Comparison of ENCODE assay signal across 11 cellular contexts in the genomic region with DNA sequence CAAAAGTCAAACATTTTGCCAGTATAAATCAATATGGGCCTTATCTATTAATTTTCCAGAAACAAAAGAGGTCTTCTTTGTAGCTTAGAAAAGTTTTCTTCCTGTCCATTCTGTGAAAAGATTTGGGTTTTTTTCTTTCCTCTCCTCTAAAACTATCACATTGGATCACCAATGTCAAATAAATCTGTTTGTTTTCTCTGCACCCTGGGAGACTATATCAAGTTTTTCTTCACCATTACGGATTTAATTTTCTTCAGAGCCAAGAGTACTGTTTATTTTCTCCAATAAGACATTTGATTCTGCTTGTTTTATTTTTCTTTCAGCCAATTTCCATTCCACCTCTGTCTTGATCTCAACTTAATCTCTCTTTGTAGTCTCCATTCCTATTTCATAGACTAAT. TPM values are rescaled to one million over a fixed set of nuclear protein-coding genes. Genes with fewer than 3 reads are reported as not detected.
DNase-seq lines count a peak whose midpoint lies in the region; ATAC-seq and TF ChIP-seq lines count a peak whose summit lies in the region.
"Had no signal": no experiment of that assay in that cellular context is flagged by ENCODE, and none has a peak within 500 bp of the region (broad histone marks: within the 10 kb centered on the region; RNA-seq: fewer than 3 reads in every experiment).

No MANE protein-coding gene starts in this region.

- peak overlapping the region; percentile 89 to 98 for H3K4me3 Mint-ChIP-seq in H9
- peak overlapping the region; percentile 28 for H3K4me3 Mint-ChIP-seq in activated T-helper 2 cell treated with anti-CD3 and anti-CD28 coated beads, Interferon-gamma antibody, Interleukin-2, Interleukin-4, amounts not matched to agents 10 μg/mL and 5 μg/mL and 100 μg/mL, durations not matched to agents 14 hours and 24 hours and 36 hours (ENCODE audit: low read depth)

- H2BK20ac ChIP-seq in H9 (ENCODE audit: low read depth, low read length, poor library complexity, severe bottlenecking) = no peak overlapping the region

- H3K23me2 ChIP-seq in H9 (ENCODE audit: insufficient read length, low read depth, low read length, poor library complexity, severe bottlenecking) = peaks cover 14% of the 10 kb centered on the region

- H3K4me1 ChIP-seq in H9 (ENCODE audit: insufficient read depth, low read length) (no peaks in the 10 kb centered on the region), hepatocyte (ENCODE audit: insufficient read depth) (peaks cover 9% of the 10 kb centered on the region), trophoblast cell (ENCODE audit: control insufficient read depth in 1 of 2, insufficient read depth in 2 of 2, low read length in 2 of 2) (peaks cover 2 to 4% of the 10 kb centered on the region in 2 experiments)

- TF ChIP-seq CTCF in H9 (conservative IDR thresholded peaks at IDR 0.05) = no peak
- no peak for TF ChIP-seq CTCF in hepatocyte (IDR thresholded peaks at IDR 0.05; ENCODE audit: poor library complexity)

- H3K27ac Mint-ChIP-seq in H9 = no peak overlapping the region; a peak in 2 of 7 replicates
- H3K27ac Mint-ChIP-seq in activated T-helper 2 cell treated with anti-CD3 and anti-CD28 coated beads, Interferon-gamma antibody, Interleukin-2, Interleukin-4, amounts not matched to agents 10 μg/mL and 5 μg/mL and 100 μg/mL, durations not matched to agents 14 hours and 24 hours and 36 hours = no peak overlapping the region
- H3K27ac Mint-ChIP-seq: activated naive CD4-positive, alpha-beta T cell treated with anti-CD3 and anti-CD28 coated beads, Interleukin-2, amount 50 U/mL, for 72 hours had no signal

- H3K4ac ChIP-seq in H9 (ENCODE audit: low read depth, low read length) = no peak overlapping the region
- no peak overlapping the region for H3K4ac ChIP-seq in trophoblast cell (ENCODE audit: low read depth, low read length)

- H3K79me2 ChIP-seq in H9 (ENCODE audit: insufficient read depth, low read length) = no peaks in the 10 kb centered on the region
- H3K79me2 ChIP-seq in hepatocyte = peaks cover 40% of the 10 kb centered on the region
- H3K79me2 ChIP-seq in trophoblast cell (ENCODE audit: control insufficient read depth, insufficient read depth, low read length, poor library complexity) = peaks cover 7% of the 10 kb centered on the region

- H2BK12ac ChIP-seq in H9 (ENCODE audit: insufficient read length, low read depth, low read length) (no peak overlapping the region), trophoblast cell (ENCODE audit: low read length) (no peak overlapping the region)

- no peak overlapping the region for H4K12ac ChIP-seq in trophoblast cell (ENCODE audit: low read depth, low read length)

- H3K27me3 ChIP-seq in H9 (ENCODE audit: insufficient read depth, low read length) = no peaks in the 10 kb centered on the region
- no peaks in the 10 kb centered on the region for H3K27me3 ChIP-seq in hepatocyte
- H3K27me3 ChIP-seq in trophoblast cell (ENCODE audit: insufficient read depth, low read length) = no peaks in the 10 kb centered on the region

- H3K23ac ChIP-seq in H9 (ENCODE audit: insufficient read length, low read depth, low read length) (no peak overlapping the region), trophoblast cell (ENCODE audit: low read length) (no peak overlapping the region)

- H2AFZ ChIP-seq in H9 (ENCODE audit: low read length) (no peak overlapping the region), hepatocyte (peak overlapping the region; percentile 93), trophoblast cell (ENCODE audit: insufficient read depth, low read length, poor library complexity) (no peak overlapping the region)

- no peak overlapping the region for H3K14ac ChIP-seq in H9 (ENCODE audit: insufficient read depth, low read length)
- no peak overlapping the region for H3K14ac ChIP-seq in trophoblast cell (ENCODE audit: low read length)

- H3K4me1 Mint-ChIP-seq in H9 = peaks cover 30 to 36% of the 10 kb centered on the region in 2 experiments
- H3K4me1 Mint-ChIP-seq in activated T-helper 2 cell treated with anti-CD3 and anti-CD28 coated beads, Interferon-gamma antibody, Interleukin-2, Interleukin-4, amounts not matched to agents 10 μg/mL and 5 μg/mL and 100 μg/mL, durations not matched to agents 14 hours and 24 hours and 36 hours (ENCODE audit: low read depth) = peaks cover 8% of the 10 kb centered on the region

- no peak overlapping the region for H4K91ac ChIP-seq in H9 (ENCODE audit: insufficient read length, low read depth, low read length)
- H4K91ac ChIP-seq in trophoblast cell (ENCODE audit: low read depth, low read length) = no peak overlapping the region

- no peaks in the 10 kb centered on the region; a peak in 1 of 5 replicates for H3K9me3 Mint-ChIP-seq in H9
- H3K9me3 Mint-ChIP-seq in activated T-helper 2 cell treated with anti-CD3 and anti-CD28 coated beads, Interferon-gamma antibody, Interleukin-2, Interleukin-4, amounts not matched to agents 10 μg/mL and 5 μg/mL and 100 μg/mL, durations not matched to agents 14 hours and 24 hours and 36 hours = no peaks in the 10 kb centered on the region
- H3K9me3 Mint-ChIP-seq: activated naive CD4-positive, alpha-beta T cell treated with anti-CD3 and anti-CD28 coated beads, Interleukin-2, amount 50 U/mL, for 72 hours had no signal

- intact Hi-C loops in activated T-helper 2 cell treated with anti-CD3 and anti-CD28 coated beads, Interferon-gamma antibody, Interleukin-2, Interleukin-4, amounts not matched to agents 10 μg/mL and 5 μg/mL and 100 μg/mL, durations not matched to agents 14 hours and 24 hours and 36 hours (cut with micrococcal nuclease) = no loop called here

- no peak for DNase-seq in H9
- DNase-seq in activated T-helper 2 cell treated with anti-CD3 and anti-CD28 coated beads, Interferon-gamma antibody, Interleukin-2, Interleukin-4, amounts not matched to agents 10 μg/mL and 5 μg/mL and 100 μg/mL, durations not matched to agents 14 hours and 24 hours and 36 hours (ENCODE audit: low spot score) = no peak
- DNase-seq in hepatocyte (ENCODE audit: low spot score) = no peak
- no peak for DNase-seq in trophoblast cell
- DNase-seq in AG08395 (ENCODE audit: low spot score) = no peak
- no peak for DNase-seq in germinal center (ENCODE audit: low spot score)
- DNase-seq: activated CD4-positive, alpha-beta T cell treated with anti-CD3 and anti-CD28 coated beads, Interleukin-2, amount 50 U/mL, for 4 hours; NCI-H1417 treated with DMSO at 0.1 percent for 48 hours; NCI-H69 had no signal

- H3K27ac ChIP-seq in H9 (ENCODE audit: insufficient read length, low read depth, low read length) (no peak overlapping the region), hepatocyte (peak overlapping the region; percentile 97), trophoblast cell (ENCODE audit: low read depth, low read length) (peak overlapping the region; percentile 46)

- peak overlapping the region; percentile 67 for H3K4me2 ChIP-seq in H9 (ENCODE audit: insufficient read depth, insufficient read length, low read length)
- H3K4me2 ChIP-seq in hepatocyte = peak overlapping the region; percentile 94
- H3K4me2 ChIP-seq in trophoblast cell (ENCODE audit: low read length) = peak overlapping the region; percentile 97

- H4K20me1 ChIP-seq in H9 (ENCODE audit: control insufficient read depth, insufficient read depth, insufficient read length) (no peaks in the 10 kb centered on the region), hepatocyte (ENCODE audit: insufficient read depth, poor library complexity, severe bottlenecking) (no peaks in the 10 kb centered on the region)

- H3K36me3 Mint-ChIP-seq in H9 (ENCODE audit: insufficient read depth in 1 of 3, low read depth in 3 of 3) = peaks cover 0 to 2% (median 0%) of the 10 kb centered on the region in 3 experiments; a peak in 2 of 7 replicates
- H3K36me3 Mint-ChIP-seq in activated T-helper 2 cell treated with anti-CD3 and anti-CD28 coated beads, Interferon-gamma antibody, Interleukin-2, Interleukin-4, amounts not matched to agents 10 μg/mL and 5 μg/mL and 100 μg/mL, durations not matched to agents 14 hours and 24 hours and 36 hours (ENCODE audit: low read depth) = no peaks in the 10 kb centered on the region
- H3K36me3 Mint-ChIP-seq: activated naive CD4-positive, alpha-beta T cell treated with anti-CD3 and anti-CD28 coated beads, Interleukin-2, amount 50 U/mL, for 72 hours had no signal

- H3K79me1 ChIP-seq in H9 (ENCODE audit: insufficient read depth, low read depth, low read length, poor library complexity, severe bottlenecking) = no peaks in the 10 kb centered on the region
- H3K79me1 ChIP-seq in trophoblast cell (ENCODE audit: low read length) = peaks cover 16% of the 10 kb centered on the region

- H2BK5ac ChIP-seq in H9 (ENCODE audit: insufficient read length, low read length) (no peak overlapping the region), trophoblast cell (ENCODE audit: low read depth, low read length, poor library complexity) (no peak overlapping the region)

- no peak overlapping the region for H3T11ph ChIP-seq in H9 (ENCODE audit: low read length)

- no peak overlapping the region for H2BK15ac ChIP-seq in H9 (ENCODE audit: low read depth, low read length)

- H3K9me2 ChIP-seq in hepatocyte (replicated peaks; ENCODE audit: insufficient read depth) = no peaks in the 10 kb centered on the region

- no CpG with 5 or more reads among the region's 1 CpG for WGBS in H9 (ENCODE audit: extremely low coverage, insufficient read length, low lambda C conversion rate)
- WGBS in hepatocyte (ENCODE audit: low lambda C conversion rate, missing lambda C conversion rate) = 9% methylated on average over 1 of the region's 1 CpG
- no CpG with 5 or more reads among the region's 1 CpG for WGBS in trophoblast cell (ENCODE audit: extremely low coverage, insufficient coverage, insufficient read length)

- no peak overlapping the region for H3K18ac ChIP-seq in H9 (ENCODE audit: insufficient read length, low read depth, low read length)
- H3K18ac ChIP-seq in trophoblast cell (ENCODE audit: low read length) = no peak overlapping the region

- peaks cover 13% of the 10 kb centered on the region for H3K27me3 Mint-ChIP-seq in H9 (ENCODE audit: low read depth)
- H3K27me3 Mint-ChIP-seq in activated T-helper 2 cell treated with anti-CD3 and anti-CD28 coated beads, Interferon-gamma antibody, Interleukin-2, Interleukin-4, amounts not matched to agents 10 μg/mL and 5 μg/mL and 100 μg/mL, durations not matched to agents 14 hours and 24 hours and 36 hours (ENCODE audit: low read depth) = peaks cover 43% of the 10 kb centered on the region

- peak overlapping the region; percentile 69 for H3K9ac ChIP-seq in H9 (ENCODE audit: extremely low read depth, insufficient read length, low read length)
- H3K9ac ChIP-seq in trophoblast cell (ENCODE audit: low read length) = no peak overlapping the region

- H2BK120ac ChIP-seq in H9 (ENCODE audit: low read depth, low read length, poor library complexity, severe bottlenecking) (no peak overlapping the region), trophoblast cell (ENCODE audit: insufficient read depth, low read length, poor library complexity) (no peak overlapping the region)

- no peak overlapping the region for H3K56ac ChIP-seq in H9 (ENCODE audit: insufficient read length, low read depth, low read length)

- H3K9me3 ChIP-seq in H9 (ENCODE audit: control insufficient read depth, low read depth, low read length) (no peaks in the 10 kb centered on the region), hepatocyte (ENCODE audit: low read depth) (no peaks in the 10 kb centered on the region), trophoblast cell (ENCODE audit: insufficient read depth, low read depth, low read length) (no peaks in the 10 kb centered on the region)

- no peak for ATAC-seq in HG02798 (IDR thresholded peaks at IDR 0.05; ENCODE audit: poor library complexity, unreplicated experiment)
- ATAC-seq: activated naive CD4-positive, alpha-beta T cell treated with anti-CD3 and anti-CD28 coated beads, Interleukin-2, amount 50 U/mL, for 72 hours had no signal

- no peaks in the 10 kb centered on the region for H3K36me3 ChIP-seq in hepatocyte (replicated peaks; ENCODE audit: insufficient read depth, low read depth)
- H3K36me3 ChIP-seq in trophoblast cell (ENCODE audit: control insufficient read depth in 1 of 2, insufficient read depth in 2 of 2, low read length in 2 of 2) = peaks cover 0 to under 1% of the 10 kb centered on the region in 2 experiments

- H4K5ac ChIP-seq in H9 (ENCODE audit: insufficient read length, low read depth, low read length) = no peak overlapping the region

- H4K8ac ChIP-seq in H9 (replicated peaks; ENCODE audit: insufficient read length, low read depth, low read length) (no peak overlapping the region), trophoblast cell (ENCODE audit: low read depth, low read length) (no peak overlapping the region)

- H3K4me3 ChIP-seq in hepatocyte (peak overlapping the region; percentile 94), trophoblast cell (ENCODE audit: low read depth, low read length) (no peak overlapping the region)

- no peak overlapping the region for H2AK5ac ChIP-seq in H9 (ENCODE audit: insufficient read length, low read length)
- H2AK5ac ChIP-seq in trophoblast cell (ENCODE audit: low read length) = no peak overlapping the region

RNA-seq across cellular contexts. Expression of a gene that starts 1.9 kb away (rescaled TPM):
- total RNA-seq in H9 (2021) (19.2 and 20.8 TPM in 2 replicates), hepatocyte (36.4 and 38.1 TPM in 2 replicates)
- 0.64 and 0.66 TPM in 2 replicates for total RNA-seq in activated T-helper 2 cell treated with anti-CD3 and anti-CD28 coated beads, Interferon-gamma antibody, Interleukin-2, Interleukin-4, amounts not matched to agents 10 μg/mL and 5 μg/mL and 100 μg/mL, durations not matched to agents 14 hours and 24 hours and 36 hours
- polyA plus RNA-seq in hepatocyte = 32.7 and 35.3 TPM in 2 replicates
- polyA plus RNA-seq in trophoblast cell (2013) = 5.7 and 6.3 TPM in 2 replicates

RNA-seq across cellular contexts. Expression of a gene that starts 15.6 kb away (rescaled TPM):
- 25.0 and 27.1 TPM in 2 replicates for total RNA-seq in H9 (2021)
- 23.1 and 24.6 TPM in 2 replicates for total RNA-seq in activated T-helper 2 cell treated with anti-CD3 and anti-CD28 coated beads, Interferon-gamma antibody, Interleukin-2, Interleukin-4, amounts not matched to agents 10 μg/mL and 5 μg/mL and 100 μg/mL, durations not matched to agents 14 hours and 24 hours and 36 hours
- 25.2 and 27.8 TPM in 2 replicates for total RNA-seq in hepatocyte
- 16.0 and 21.8 TPM in 2 replicates for polyA plus RNA-seq in hepatocyte
- 12.4 and 13.3 TPM in 2 replicates for polyA plus RNA-seq in trophoblast cell (2013)

RNA-seq across cellular contexts. Expression of a gene that starts 15.6 kb away (rescaled TPM):
- 4.5 and 4.6 TPM in 2 replicates for total RNA-seq in H9 (2021)
- total RNA-seq in activated T-helper 2 cell treated with anti-CD3 and anti-CD28 coated beads, Interferon-gamma antibody, Interleukin-2, Interleukin-4, amounts not matched to agents 10 μg/mL and 5 μg/mL and 100 μg/mL, durations not matched to agents 14 hours and 24 hours and 36 hours = 6.7 and 7.6 TPM in 2 replicates
- total RNA-seq in hepatocyte = 4.0 and 4.8 TPM in 2 replicates
- 5.8 and 6.1 TPM in 2 replicates for polyA plus RNA-seq in hepatocyte
- polyA plus RNA-seq in trophoblast cell (2013) = 3.2 and 3.3 TPM in 2 replicates

RNA-seq across cellular contexts. Expression of a gene that starts 29.2 kb away (rescaled TPM):
- 56.2 and 58.1 TPM in 2 replicates for total RNA-seq in H9 (2021)
- total RNA-seq in activated T-helper 2 cell treated with anti-CD3 and anti-CD28 coated beads, Interferon-gamma antibody, Interleukin-2, Interleukin-4, amounts not matched to agents 10 μg/mL and 5 μg/mL and 100 μg/mL, durations not matched to agents 14 hours and 24 hours and 36 hours = 61.8 and 69.2 TPM in 2 replicates
- 92.9 and 95.2 TPM in 2 replicates for total RNA-seq in hepatocyte
- 154 and 159 TPM in 2 replicates for polyA plus RNA-seq in hepatocyte
- 43.7 and 45.6 TPM in 2 replicates for polyA plus RNA-seq in trophoblast cell (2013)

RNA-seq across cellular contexts. Expression of a gene that starts 34.0 kb away (rescaled TPM):
- total RNA-seq in H9 (2021) = 70.2 and 74.5 TPM in 2 replicates
- 84.5 and 87.8 TPM in 2 replicates for total RNA-seq in activated T-helper 2 cell treated with anti-CD3 and anti-CD28 coated beads, Interferon-gamma antibody, Interleukin-2, Interleukin-4, amounts not matched to agents 10 μg/mL and 5 μg/mL and 100 μg/mL, durations not matched to agents 14 hours and 24 hours and 36 hours
- 27.8 and 33.5 TPM in 2 replicates for total RNA-seq in hepatocyte
- 48.2 and 73.9 TPM in 2 replicates for polyA plus RNA-seq in hepatocyte
- polyA plus RNA-seq in trophoblast cell (2013) = 39.0 and 40.4 TPM in 2 replicates

Comparison
In these comparisons a context has a peak if more than half of its experiments do, and no peak if none do; other contexts are left out.
1. RNA of a gene that starts 1.9 kb away (total RNA-seq): 36.4 to 38.1 TPM in hepatocyte and 19.2 to 20.8 TPM in H9; 0.64 to 0.66 TPM in activated T-helper 2 cell treated with anti-CD3 and anti-CD28 coated beads, Interferon-gamma antibody, Interleukin-2, Interleukin-4, amounts not matched to agents 10 μg/mL and 5 μg/mL and 100 μg/mL, durations not matched to agents 14 hours and 24 hours and 36 hours; every median in the first group is over 10 times any median in the second.
2. Peak in every context shown above with its lines, with median percentiles within 50 percentile points of each other: H3K4me2 ChIP-seq.